8 cellular contexts compared by ENCODE assay signal in genomic region chr12:121110211-121110940, GRCh38. TPM values are rescaled to one million over a fixed set of nuclear protein-coding genes. Genes with fewer than 3 reads are reported as not detected.
DNase-seq lines count a peak whose midpoint lies in the region; ATAC-seq and TF ChIP-seq lines count a peak whose summit lies in the region.

No MANE protein-coding gene starts in this region.

- BruUV-seq in Panc1 (replicated peaks; lab: Mats Ljungman, UMichigan): no TSS peak

- no peak overlapping the region for H3K27ac ChIP-seq in Panc1 (ENCODE audit: low read length)
- H3K27ac ChIP-seq in upper lobe of right lung: no peak overlapping the region

- H3K27me3 ChIP-seq in Panc1 (ENCODE audit: control insufficient read depth, insufficient read depth, low read length): no peaks in the 10 kb centered on the region
- no peaks in the 10 kb centered on the region for H3K27me3 ChIP-seq in upper lobe of right lung

- no peaks in the 10 kb centered on the region for H3K9me3 ChIP-seq in Panc1 (ENCODE audit: control insufficient read depth, insufficient read depth, low read depth, low read length)
- no peaks in the 10 kb centered on the region for H3K9me3 ChIP-seq in upper lobe of right lung

- TF ChIP-seq CTCF in Panc1 (IDR thresholded peaks at IDR 0.05): peak; percentile 93
- peak; percentile 96 for TF ChIP-seq CTCF in fibroblast of villous mesenchyme (IDR thresholded peaks at IDR 0.05; ENCODE audit: insufficient read depth, low read depth, low read length)
- TF ChIP-seq CTCF in omental fat pad (IDR thresholded peaks at IDR 0.05): peak in 2 of 3 donors; percentile 39 to 79
- TF ChIP-seq CTCF in upper lobe of right lung (IDR thresholded peaks at IDR 0.05): peak; percentile 97

- no peak overlapping the region for H3K27ac Mint-ChIP-seq in activated T-helper 17 cell treated with anti-CD3 and anti-CD28 coated beads, Interleukin-2, amount 50 U/mL, for 72 hours

- H3K4me3 Mint-ChIP-seq in activated T-helper 17 cell treated with anti-CD3 and anti-CD28 coated beads, Interleukin-2, amount 50 U/mL, for 72 hours: no peak overlapping the region

- intact Hi-C loops in Panc1 (cut with micrococcal nuclease; ENCODE audit: unreplicated experiment): no loop called here
- intact Hi-C loops in upper lobe of right lung (cut with DNase I): no loop called here

- H3K4me1 Mint-ChIP-seq in activated T-helper 17 cell treated with anti-CD3 and anti-CD28 coated beads, Interleukin-2, amount 50 U/mL, for 72 hours: no peaks in the 10 kb centered on the region

- POLR2A ChIA-PET in Panc1 (lab: Charles Lee): no interaction called here

- no peaks in the 10 kb centered on the region for H3K36me3 ChIP-seq in Panc1 (ENCODE audit: control insufficient read depth, insufficient read depth, low read length)
- no peaks in the 10 kb centered on the region for H3K36me3 ChIP-seq in upper lobe of right lung

- H3K4me3 ChIP-seq in Panc1 (ENCODE audit: low read depth in 2 of 2, low read length in 2 of 2) (no peak overlapping the region), fibroblast of villous mesenchyme (ENCODE audit: low read depth, low read length) (no peak overlapping the region), upper lobe of right lung (no peak overlapping the region)

- ATAC-seq in GM18511 (IDR thresholded peaks at IDR 0.05; ENCODE audit: unreplicated experiment): peak; percentile 71
- ATAC-seq in Panc1: peak; percentile 86
- ATAC-seq in activated T-helper 17 cell treated with anti-CD3 and anti-CD28 coated beads, Interleukin-2, amount 50 U/mL, for 72 hours (replicated peaks): peak; percentile 88
- ATAC-seq in omental fat pad (ENCODE audit: low FRiP score): peak; percentile 73
- peak; percentile 90 for ATAC-seq in upper lobe of right lung

- DNase-seq in AG08396 (ENCODE audit: low spot score) (peak; percentile 66), HUDEP-2 (lab: John Stamatoyannopoulos, UW; ENCODE audit: unreplicated experiment in 76 of 76) (peak in 50 of 76 experiments; percentile 2 to 57 (median 25)), Panc1 (ENCODE audit: low read depth, low spot score) (peak; percentile 50), fibroblast of villous mesenchyme (ENCODE audit: low read depth) (peak; percentile 72), omental fat pad (ENCODE audit: low spot score) (peak; percentile 45), upper lobe of right lung (no peak)

- H3K27me3 Mint-ChIP-seq in activated T-helper 17 cell treated with anti-CD3 and anti-CD28 coated beads, Interleukin-2, amount 50 U/mL, for 72 hours: no peaks in the 10 kb centered on the region

- H3K4me1 ChIP-seq in Panc1 (ENCODE audit: control insufficient read depth, insufficient read depth, low read length) (no peaks in the 10 kb centered on the region), upper lobe of right lung (no peaks in the 10 kb centered on the region)

- CTCF ChIA-PET in Panc1 (lab: Charles Lee): interaction anchor here (0.6 kb wide), 1 partner anchor 520 kb away, joined by 3 read pairs; no protein-coding TSS in a partner anchor

- no peaks in the 10 kb centered on the region for H3K9me3 Mint-ChIP-seq in activated T-helper 17 cell treated with anti-CD3 and anti-CD28 coated beads, Interleukin-2, amount 50 U/mL, for 72 hours

- H3K36me3 Mint-ChIP-seq in activated T-helper 17 cell treated with anti-CD3 and anti-CD28 coated beads, Interleukin-2, amount 50 U/mL, for 72 hours (ENCODE audit: low read depth): no peaks in the 10 kb centered on the region

- in situ Hi-C loops in Panc1 (cut with HindIII; ENCODE audit: low pct_unique_long_range_greater_than_20kb, low sequenced_read_pairs): no loop called here

RNA-seq across cellular contexts. Expression of gene P2RX7, which starts 22.3 kb away (rescaled TPM):
- total RNA-seq in Panc1 (2021; ENCODE audit: unreplicated experiment) (0.23 TPM), fibroblast of villous mesenchyme (0.43 and 0.64 TPM in 2 replicates), omental fat pad (1 to 10 TPM; 2.4 to 8.6 (median 5.6) TPM), upper lobe of right lung (20.1 TPM)
- polyA plus RNA-seq in Panc1 (2012; ENCODE audit: insufficient read length): 0.25 TPM
- total RNA-seq in activated T-helper 17 cell treated with anti-CD3 and anti-CD28 coated beads, Interleukin-2, amount 50 U/mL, for 72 hours: 1 to 10 TPM; 3.8 to 6.4 TPM
